Comparison of ENCODE assay signal across 8 cellular contexts in genomic region chr17:44354582-44355309, GRCh38. TPM values are rescaled to one million over a fixed set of nuclear protein-coding genes. Genes with fewer than 3 reads are reported as not detected.
A peak's percentile ranks its signal among the peaks of the same experiment; 100 is the strongest.
DNase-seq lines count a peak whose midpoint lies in the region; ATAC-seq, FAIRE-seq and TF ChIP-seq lines count a peak whose summit lies in the region.

No MANE protein-coding gene starts in this region.

- peaks cover 8% of the 10 kb centered on the region for H3K27me3 Mint-ChIP-seq in activated CD4-positive, alpha-beta T cell treated with anti-CD3 and anti-CD28 coated beads, Interleukin-2, amount 10 ng/mL, durations not matched to agents 7 days and 5 days
- peaks cover 21% of the 10 kb centered on the region for H3K27me3 Mint-ChIP-seq in endothelial cell (ENCODE audit: unreplicated experiment)

- ATAC-seq in HG03097 (IDR thresholded peaks at IDR 0.05; ENCODE audit: low FRiP score, unreplicated experiment) (no peak), left lobe of liver (no peak)

- 23% methylated on average over 51 of the region's 67 CpGs for WGBS in smooth muscle cell (ENCODE audit: low lambda C conversion rate)

- peak; percentile 47 for FAIRE-seq in GM18507 (lab: Jason Lieb, UNC)

- POLR2A ChIA-PET in activated CD4-positive, alpha-beta T cell treated with anti-CD3 and anti-CD28 coated beads, Interleukin-2, amount 10 ng/mL, durations not matched to agents 7 days and 5 days (lab: Charles Lee): no interaction called here

- no peak overlapping the region for H3K27ac ChIP-seq in smooth muscle cell (ENCODE audit: low read depth)

- no peaks in the 10 kb centered on the region for H3K79me2 ChIP-seq in smooth muscle cell (ENCODE audit: low read depth)

- H3K36me3 Mint-ChIP-seq in activated CD4-positive, alpha-beta T cell treated with anti-CD3 and anti-CD28 coated beads, Interleukin-2, amount 10 ng/mL, durations not matched to agents 7 days and 5 days (ENCODE audit: low read depth): peaks cover 10% of the 10 kb centered on the region
- H3K36me3 Mint-ChIP-seq in endothelial cell (ENCODE audit: low read depth, unreplicated experiment): peaks cover 13% of the 10 kb centered on the region

- H3K27me3 ChIP-seq in smooth muscle cell (ENCODE audit: low read depth): no peaks in the 10 kb centered on the region

- H3K27ac Mint-ChIP-seq in activated CD4-positive, alpha-beta T cell treated with anti-CD3 and anti-CD28 coated beads, Interleukin-2, amount 10 ng/mL, durations not matched to agents 7 days and 5 days: no peak overlapping the region
- H3K27ac Mint-ChIP-seq in endothelial cell (ENCODE audit: unreplicated experiment): no peak overlapping the region

- no peaks in the 10 kb centered on the region for H3K36me3 ChIP-seq in smooth muscle cell (ENCODE audit: low read depth)

- peak overlapping the region; percentile 55 for H3K4me3 ChIP-seq in smooth muscle cell

- H3K4me3 Mint-ChIP-seq in activated CD4-positive, alpha-beta T cell treated with anti-CD3 and anti-CD28 coated beads, Interleukin-2, amount 10 ng/mL, durations not matched to agents 7 days and 5 days: peak overlapping the region; percentile 40
- H3K4me3 Mint-ChIP-seq in endothelial cell (ENCODE audit: unreplicated experiment): no peak overlapping the region

- H3K9me3 ChIP-seq in smooth muscle cell (replicated peaks; ENCODE audit: low read depth): no peaks in the 10 kb centered on the region

- peaks cover 9% of the 10 kb centered on the region for H3K4me1 Mint-ChIP-seq in activated CD4-positive, alpha-beta T cell treated with anti-CD3 and anti-CD28 coated beads, Interleukin-2, amount 10 ng/mL, durations not matched to agents 7 days and 5 days
- H3K4me1 Mint-ChIP-seq in endothelial cell (ENCODE audit: unreplicated experiment): peaks cover 5% of the 10 kb centered on the region

- H4K20me1 ChIP-seq in smooth muscle cell (ENCODE audit: low read depth): peaks cover 20% of the 10 kb centered on the region

- TF ChIP-seq CTCF in endothelial cell (IDR thresholded peaks at IDR 0.05; ENCODE audit: unreplicated experiment): peak; percentile 83
- TF ChIP-seq CTCF in smooth muscle cell (IDR thresholded peaks at IDR 0.05; ENCODE audit: borderline replicate concordance, insufficient read depth, poor library complexity, severe bottlenecking): peak; percentile 68

- DNase-seq in GM18507 (ENCODE audit: extremely low spot score, insufficient read length, low read depth) (peak; percentile 65), endothelial cell (ENCODE audit: low spot score) (peak; percentile 84), smooth muscle cell (lab: John Stamatoyannopoulos, UW; ENCODE audit: unreplicated experiment) (peak; percentile 20), NCI-H1694 treated with DMSO at 0.1 percent for 48 hours (lab: John Stamatoyannopoulos, UW) (no peak), left lobe of liver (ENCODE audit: low spot score) (no peak), OCI-M2 (lab: John Stamatoyannopoulos, UW; ENCODE audit: unreplicated experiment) (no peak)
- peak; percentile 48 for DNase-seq in activated CD4-positive, alpha-beta T cell treated with anti-CD3 and anti-CD28 coated beads, Interleukin-2, amount 10 ng/mL, durations not matched to agents 7 days and 5 days

- no peak overlapping the region for H3K9ac ChIP-seq in smooth muscle cell (ENCODE audit: low read depth)

- no peak overlapping the region for H2AFZ ChIP-seq in smooth muscle cell (ENCODE audit: low read depth)

- no peaks in the 10 kb centered on the region for H3K9me3 Mint-ChIP-seq in activated CD4-positive, alpha-beta T cell treated with anti-CD3 and anti-CD28 coated beads, Interleukin-2, amount 10 ng/mL, durations not matched to agents 7 days and 5 days
- no peaks in the 10 kb centered on the region for H3K9me3 Mint-ChIP-seq in endothelial cell (ENCODE audit: unreplicated experiment)

- CTCF ChIA-PET in activated CD4-positive, alpha-beta T cell treated with anti-CD3 and anti-CD28 coated beads, Interleukin-2, amount 10 ng/mL, durations not matched to agents 7 days and 5 days (lab: Charles Lee): interaction anchor here (0.6 to 5.6 kb wide), 10 partner anchors 8 to 145 kb away, joined by 3 to 39 read pairs (median 4); partner anchors contain the start of genes FAM171A2 and GRN

- no peaks in the 10 kb centered on the region for H3K4me1 ChIP-seq in smooth muscle cell (ENCODE audit: low read depth)

- peak overlapping the region; percentile 91 for H3K4me2 ChIP-seq in smooth muscle cell

- peaks cover 12% of the 10 kb centered on the region for H3F3A ChIP-seq in smooth muscle cell (ENCODE audit: low read depth)

RNA-seq across cellular contexts. Expression of gene FAM171A2, which starts 8.9 kb away (rescaled TPM):
- under 1 TPM in 1 of 2 experiments, not detected in 1; 0.08 TPM for total RNA-seq in activated CD4-positive, alpha-beta T cell treated with anti-CD3 and anti-CD28 coated beads, Interleukin-2, amount 10 ng/mL, durations not matched to agents 7 days and 5 days
- 53.7 TPM for total RNA-seq in endothelial cell (ENCODE audit: unreplicated experiment)
- 31.5 TPM in 2 replicates for total RNA-seq in smooth muscle cell
- polyA plus RNA-seq in smooth muscle cell: 28.4 and 28.8 TPM in 2 replicates
- total RNA-seq in left lobe of liver: 0.20 TPM

RNA-seq across cellular contexts. Expression of gene GRN, which starts 9.6 kb away (rescaled TPM):
- total RNA-seq in activated CD4-positive, alpha-beta T cell treated with anti-CD3 and anti-CD28 coated beads, Interleukin-2, amount 10 ng/mL, durations not matched to agents 7 days and 5 days: 10 to 100 TPM; 61.1 to 70.5 TPM
- total RNA-seq in endothelial cell (ENCODE audit: unreplicated experiment): 904 TPM
- 85.9 and 125 TPM in 2 replicates for total RNA-seq in smooth muscle cell
- polyA plus RNA-seq in smooth muscle cell: 322 and 338 TPM in 2 replicates
- 111 TPM for total RNA-seq in left lobe of liver

RNA-seq across cellular contexts. Expression of gene SLC25A39, which starts 30.1 kb away (rescaled TPM):
- total RNA-seq in activated CD4-positive, alpha-beta T cell treated with anti-CD3 and anti-CD28 coated beads, Interleukin-2, amount 10 ng/mL, durations not matched to agents 7 days and 5 days: 100 to 1,000 TPM; 104 to 107 TPM
- total RNA-seq in endothelial cell (ENCODE audit: unreplicated experiment) (124 TPM), smooth muscle cell (62.6 and 106 TPM in 2 replicates), left lobe of liver (78.6 TPM)
- 147 and 169 TPM in 2 replicates for polyA plus RNA-seq in smooth muscle cell

RNA-seq across cellular contexts. Expression of gene ITGA2B, which starts 34.7 kb away (rescaled TPM):
- under 1 TPM; 0.27 to 0.47 TPM for total RNA-seq in activated CD4-positive, alpha-beta T cell treated with anti-CD3 and anti-CD28 coated beads, Interleukin-2, amount 10 ng/mL, durations not matched to agents 7 days and 5 days
- 4.3 TPM for total RNA-seq in endothelial cell (ENCODE audit: unreplicated experiment)
- 1.0 and 2.1 TPM in 2 replicates for total RNA-seq in smooth muscle cell
- 3.9 and 4.0 TPM in 2 replicates for polyA plus RNA-seq in smooth muscle cell
- 1.1 TPM for total RNA-seq in left lobe of liver

RNA-seq across cellular contexts. Expression of gene RUNDC3A, which starts 46.3 kb away (rescaled TPM):
- total RNA-seq in activated CD4-positive, alpha-beta T cell treated with anti-CD3 and anti-CD28 coated beads, Interleukin-2, amount 10 ng/mL, durations not matched to agents 7 days and 5 days: under 1 TPM; 0.10 TPM
- total RNA-seq in endothelial cell (ENCODE audit: unreplicated experiment) (0.82 TPM), smooth muscle cell (0.36 and 0.63 TPM in 2 replicates), left lobe of liver (not detected)
- 0.21 and 0.84 TPM in 2 replicates for polyA plus RNA-seq in smooth muscle cell

Comparison
In these comparisons a context has a peak if more than half of its experiments do, and no peak if none do; other contexts are left out.
1. DNase-seq: peak in GM18507 (single experiment), activated CD4-positive, alpha-beta T cell treated with anti-CD3 and anti-CD28 coated beads, Interleukin-2, amount 10 ng/mL, durations not matched to agents 7 days and 5 days (single experiment), endothelial cell (single experiment) and smooth muscle cell (single experiment); none in NCI-H1694 treated with DMSO at 0.1 percent for 48 hours (single experiment), left lobe of liver (single experiment) and OCI-M2 (single experiment).
2. RNA of gene FAM171A2, which starts 8.9 kb away (total RNA-seq): 53.7 TPM in endothelial cell (single experiment) and 31.5 TPM in smooth muscle cell; 0.20 TPM in left lobe of liver (single experiment) and 0.08 TPM in activated CD4-positive, alpha-beta T cell treated with anti-CD3 and anti-CD28 coated beads, Interleukin-2, amount 10 ng/mL, durations not matched to agents 7 days and 5 days; every median in the first group is over 10 times any median in the second.